In the genomic region with DNA sequence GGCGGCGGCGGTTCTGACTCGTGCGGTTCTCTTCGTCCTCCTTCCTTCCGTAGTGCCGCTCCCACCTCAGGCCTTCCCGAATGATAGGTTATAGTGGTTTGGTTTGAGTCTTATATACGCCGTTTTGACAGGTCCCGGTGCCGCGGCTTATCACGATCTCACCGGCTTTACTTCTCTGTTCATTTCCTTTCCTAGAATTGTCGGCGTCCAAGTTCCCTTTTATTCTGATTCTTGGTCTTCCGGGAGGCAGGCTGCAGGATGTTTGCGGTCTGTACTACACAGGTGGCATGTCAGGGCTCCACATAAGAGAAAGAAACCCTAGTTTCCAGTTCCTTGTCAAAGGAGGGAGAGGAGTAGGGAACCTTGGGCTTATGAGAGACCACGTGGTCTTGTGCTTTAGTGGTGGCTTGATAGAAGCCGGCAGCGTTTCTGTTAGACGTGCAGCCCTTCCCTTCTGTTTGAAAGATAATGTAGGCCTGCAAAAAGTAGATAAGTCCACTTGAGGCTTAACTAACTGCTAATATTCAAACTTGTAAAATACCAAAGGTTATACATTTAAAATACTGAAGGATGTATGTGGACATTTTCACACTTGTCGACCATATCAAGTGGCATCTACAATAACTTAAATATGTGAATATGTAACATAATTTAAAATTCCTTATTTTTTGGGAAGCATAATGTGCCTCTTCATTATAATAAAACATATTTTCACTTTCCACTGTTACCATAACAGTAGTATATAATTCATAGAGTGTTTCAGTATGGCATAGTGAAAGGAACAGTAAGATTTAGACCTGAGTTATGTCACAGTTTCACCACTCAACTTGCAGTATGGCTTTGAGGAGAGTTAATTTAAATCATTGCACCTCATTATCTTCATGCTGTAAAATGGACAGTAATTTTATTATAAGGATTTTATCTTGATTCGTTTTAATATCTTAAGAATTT, we compare ENCODE assay signal across 8 cellular contexts. TPM values are rescaled to one million over a fixed set of nuclear protein-coding genes. Genes with fewer than 3 reads are reported as not detected.
DNase-seq lines count a peak whose midpoint lies in the region; ATAC-seq and TF ChIP-seq lines count a peak whose summit lies in the region.

No MANE protein-coding gene starts in this region.

- CTCF ChIA-PET in activated CD8-positive, alpha-beta memory T cell treated with anti-CD3 and anti-CD28 coated beads, Interleukin-2, amount 10 ng/mL, durations not matched to agents 7 days and 5 days (lab: Charles Lee) = no interaction called here

- H3K36me3 Mint-ChIP-seq in activated CD8-positive, alpha-beta memory T cell treated with anti-CD3 and anti-CD28 coated beads, Interleukin-2, amount 10 ng/mL, durations not matched to agents 7 days and 5 days = peaks cover 37% of the 10 kb centered on the region

- H3K4me3 Mint-ChIP-seq in activated CD8-positive, alpha-beta memory T cell treated with anti-CD3 and anti-CD28 coated beads, Interleukin-2, amount 10 ng/mL, durations not matched to agents 7 days and 5 days = peak overlapping the region; percentile 91

- H3K9me3 Mint-ChIP-seq in activated CD8-positive, alpha-beta memory T cell treated with anti-CD3 and anti-CD28 coated beads, Interleukin-2, amount 10 ng/mL, durations not matched to agents 7 days and 5 days (ENCODE audit: low read depth) = no peaks in the 10 kb centered on the region

- H3K4me1 ChIP-seq in mononuclear cell (ENCODE audit: insufficient read depth, low read length) = peaks cover 53% of the 10 kb centered on the region

- no peaks in the 10 kb centered on the region for H3K27me3 Mint-ChIP-seq in activated CD8-positive, alpha-beta memory T cell treated with anti-CD3 and anti-CD28 coated beads, Interleukin-2, amount 10 ng/mL, durations not matched to agents 7 days and 5 days

- H3K9me3 ChIP-seq in mononuclear cell (ENCODE audit: low read depth, low read length) = no peaks in the 10 kb centered on the region

- DNase-seq in NCI-H524 treated with DMSO at 0.1 percent for 48 hours (lab: John Stamatoyannopoulos, UW) (peak; percentile 1), epithelial cell of esophagus (ENCODE audit: low read depth) (peak; percentile 54)
- peak; percentile 86 for DNase-seq in activated CD8-positive, alpha-beta memory T cell treated with anti-CD3 and anti-CD28 coated beads, Interleukin-2, amount 10 ng/mL, durations not matched to agents 7 days and 5 days
- DNase-seq in stimulated activated naive CD4-positive, alpha-beta T cell (lab: John Stamatoyannopoulos, UW) = peak in 5 of 6 experiments; percentile 53 to 86 (median 72)

- H3K4me3 ChIP-seq in epithelial cell of esophagus (ENCODE audit: low read length) (peak overlapping the region; percentile 97), mononuclear cell (ENCODE audit: low read length) (peak overlapping the region; percentile 93)

- TF ChIP-seq CTCF in 22Rv1 (IDR thresholded peaks at IDR 0.05) (no peak), epithelial cell of esophagus (IDR thresholded peaks at IDR 0.05; ENCODE audit: insufficient read depth, low read depth, low read length, missing control alignments) (no peak)

- peak overlapping the region; percentile 89 for H3K27ac ChIP-seq in 22Rv1

- H3K27ac Mint-ChIP-seq in activated CD8-positive, alpha-beta memory T cell treated with anti-CD3 and anti-CD28 coated beads, Interleukin-2, amount 10 ng/mL, durations not matched to agents 7 days and 5 days = peak overlapping the region; percentile 96

- H3K27me3 ChIP-seq in mononuclear cell (ENCODE audit: insufficient read depth, low read length) = no peaks in the 10 kb centered on the region

- ATAC-seq in GM18505 (IDR thresholded peaks at IDR 0.05; ENCODE audit: unreplicated experiment) = peak; percentile 51
- peak; percentile 48 for ATAC-seq in HG02973 (IDR thresholded peaks at IDR 0.05; ENCODE audit: unreplicated experiment)
- ATAC-seq in activated CD8-positive, alpha-beta memory T cell treated with anti-CD3 and anti-CD28 coated beads, Interleukin-2, amount 10 ng/mL, durations not matched to agents 7 days and 5 days = peak; percentile 40

- TF ChIP-seq POLR2A in GM18505 (IDR thresholded peaks at IDR 0.05; ENCODE audit: borderline replicate concordance, extremely low read depth, insufficient read depth, insufficient read length) = peak; percentile 63

- peaks cover 50% of the 10 kb centered on the region for H3K4me1 Mint-ChIP-seq in activated CD8-positive, alpha-beta memory T cell treated with anti-CD3 and anti-CD28 coated beads, Interleukin-2, amount 10 ng/mL, durations not matched to agents 7 days and 5 days

RNA-seq across cellular contexts. Expression of gene USP15, which starts 0.8 kb away (rescaled TPM):
- total RNA-seq in activated CD8-positive, alpha-beta memory T cell treated with anti-CD3 and anti-CD28 coated beads, Interleukin-2, amount 10 ng/mL, durations not matched to agents 7 days and 5 days = 100 to 1,000 TPM; 126 to 161 TPM
- total RNA-seq in mononuclear cell = 467 TPM

Comparison
In these comparisons a context has a peak if more than half of its experiments do, and no peak if none do; other contexts are left out.
1. Peak in every context shown above with its lines: DNase-seq, ATAC-seq, H3K4me3 ChIP-seq and H3K27ac ChIP-seq.
2. DNase-seq: peak in every context shown above with its lines; median percentile 86 in activated CD8-positive, alpha-beta memory T cell treated with anti-CD3 and anti-CD28 coated beads, Interleukin-2, amount 10 ng/mL, durations not matched to agents 7 days and 5 days; 72 in stimulated activated naive CD4-positive, alpha-beta T cell; 54 in epithelial cell of esophagus; 1 in NCI-H524 treated with DMSO at 0.1 percent for 48 hours.